ENCODE assay signal across 1 cellular context in genomic region chr19:45691516-45692186, GRCh38.
TF ChIP-seq lines count a peak whose summit lies in the region.

TSS of gene SNRPD2 (minus strand) at chr19:45691953. CDS start at chr19:45691888, 65 bp downstream.

TF ChIP-seq in GM12878, 131 proteins besides CTCF, POLR2A, EP300 and RAD21 (continued from another document):
- TF ChIP-seq E2F4 (IDR thresholded peaks at IDR 0.05; ENCODE audit: low read depth, low read length) (no peak), MXI1 (IDR thresholded peaks at IDR 0.05; ENCODE audit: low read depth, low read length) (peak; percentile 91), BCL3 (IDR thresholded peaks at IDR 0.05; ENCODE audit: borderline replicate concordance, insufficient read depth, low read depth, low read length, poor library complexity, severe bottlenecking) (no peak), HDAC6 (IDR thresholded peaks at IDR 0.05; ENCODE audit: unreplicated experiment) (no peak), YY1 (IDR thresholded peaks at IDR 0.05; ENCODE audit: low read depth, low read length) (0 out of 2 replicates have a peak, but pooled peaks have one; percentile 35), PAX5 (IDR thresholded peaks at IDR 0.05; ENCODE audit: borderline replicate concordance, low read depth, low read length) (no peak)
TF ChIP-seq in GM12878: peak in this region for 43.
